Comparison of ENCODE assay signal across 23 cellular contexts in the genomic region with DNA sequence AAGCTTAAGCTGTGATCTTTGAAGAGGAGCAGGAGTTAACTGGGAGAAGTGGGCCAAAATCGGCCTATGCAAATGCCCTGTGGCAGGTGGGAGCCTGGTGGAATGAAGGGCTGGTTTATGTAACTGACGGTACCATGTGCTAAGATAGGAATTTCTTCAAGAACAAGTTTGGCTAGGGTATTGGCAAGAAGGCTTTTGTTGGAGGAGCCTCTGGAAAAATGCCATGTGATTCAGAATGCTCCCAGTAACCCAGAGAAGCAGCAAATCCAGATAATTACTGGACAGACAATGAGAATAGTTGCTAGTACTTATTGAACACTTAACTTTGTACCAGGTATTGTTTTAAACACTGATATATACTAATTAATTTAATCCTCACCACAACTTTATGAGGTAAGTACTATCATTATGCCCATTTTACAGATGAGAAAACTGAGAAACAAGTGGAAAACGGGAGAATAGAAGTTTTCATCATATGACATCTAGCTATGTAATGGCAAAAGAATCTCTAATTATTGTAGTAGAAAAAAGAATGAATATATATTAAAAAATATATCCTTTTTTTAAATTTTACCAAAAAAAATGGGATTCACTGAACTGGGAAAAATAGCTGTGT. TPM values are rescaled to one million over a fixed set of nuclear protein-coding genes. Genes with fewer than 3 reads are reported as not detected.
DNase-seq lines count a peak whose midpoint lies in the region; ATAC-seq, FAIRE-seq and TF ChIP-seq lines count a peak whose summit lies in the region.
"Had no signal": no experiment of that assay in that cellular context is flagged by ENCODE, and none has a peak within 500 bp of the region (broad histone marks: within the 10 kb centered on the region; RNA-seq: fewer than 3 reads in every experiment).

No MANE protein-coding gene starts in this region.

- no peaks in the 10 kb centered on the region for H3K36me3 Mint-ChIP-seq in HFFc6 (ENCODE audit: low read depth)
- H3K36me3 Mint-ChIP-seq in astrocyte (ENCODE audit: low read depth, unreplicated experiment), result peaks cover 4% of the 10 kb centered on the region
- H3K36me3 Mint-ChIP-seq in activated naive CD4-positive, alpha-beta T cell treated with anti-CD3 and anti-CD28 coated beads, Interleukin-2, amount 50 U/mL, for 72 hours, result peaks cover 0 to 6% of the 10 kb centered on the region in 2 donors
- H3K36me3 Mint-ChIP-seq: memory B cell had no signal

- H3K4me3 Mint-ChIP-seq in HFFc6 (no peak overlapping the region), astrocyte (ENCODE audit: unreplicated experiment) (no peak overlapping the region)
- H3K4me3 Mint-ChIP-seq: dendritic cell treated with granulocyte-macrophage colony-stimulating factor and Interleukin-4, amounts not matched to agents 40 ng/mL and 50 ng/mL, for 4 days; memory B cell; WTC11 had no signal

- DNase-seq in HFFc6 (peak; percentile 25), astrocyte (ENCODE audit: low read depth) (peak; percentile 48), fibroblast of pulmonary artery (ENCODE audit: low read depth) (peak; percentile 32), suprapubic skin (ENCODE audit: low spot score in 2 of 2) (no peak), superior temporal gyrus (ENCODE audit: extremely low spot score) (no peak)
- no peak for DNase-seq in activated naive CD4-positive, alpha-beta T cell treated with anti-CD3 and anti-CD28 coated beads, Interleukin-2, amount 50 U/mL, for 72 hours (ENCODE audit: low spot score in 2 of 2)
- DNase-seq: activated gamma-delta T cell; DMS53; GOT3; MM.1S; NCI-H1436; NCI-H524; retina; RPMI8226; stimulated activated CD4-positive, alpha-beta T cell treated with anti-CD3 and anti-CD28 coated beads, Interleukin-4, amount 100 ng/mL, for 24 hours; stimulated activated naive CD8-positive, alpha-beta T cell treated with anti-CD3 and anti-CD28 coated beads, Interleukin-15, Interleukin-2, amounts not matched to agents 100 U/mL and 50 U/mL, for 24 hours had no signal

- H3K27ac Mint-ChIP-seq in HFFc6 (no peak overlapping the region), astrocyte (ENCODE audit: unreplicated experiment) (no peak overlapping the region)
- H3K27ac Mint-ChIP-seq in activated naive CD4-positive, alpha-beta T cell treated with anti-CD3 and anti-CD28 coated beads, Interleukin-2, amount 50 U/mL, for 72 hours, result no peak overlapping the region
- H3K27ac Mint-ChIP-seq: dendritic cell treated with granulocyte-macrophage colony-stimulating factor and Interleukin-4, amounts not matched to agents 40 ng/mL and 50 ng/mL, for 4 days; memory B cell; WTC11 had no signal

- no peak for FAIRE-seq in astrocyte (lab: Jason Lieb, UNC)

- TF ChIP-seq CTCF in HFFc6 (IDR thresholded peaks at IDR 0.05), result no peak
- TF ChIP-seq CTCF in astrocyte (IDR thresholded peaks at IDR 0.05; ENCODE audit: insufficient read depth, low read depth, low read length), result no peak
- no peak for TF ChIP-seq CTCF in fibroblast of pulmonary artery (IDR thresholded peaks at IDR 0.05; ENCODE audit: low read length, missing control alignments)
- no peak for TF ChIP-seq CTCF in suprapubic skin (IDR thresholded peaks at IDR 0.05)

- no peak overlapping the region for H3K9ac ChIP-seq in astrocyte (ENCODE audit: low read length)

- no peak for ATAC-seq in activated naive CD4-positive, alpha-beta T cell treated with anti-CD3 and anti-CD28 coated beads, Interleukin-2, amount 50 U/mL, for 72 hours
- no peak for ATAC-seq in HG03045 (IDR thresholded peaks at IDR 0.05; ENCODE audit: unreplicated experiment)
- ATAC-seq: stimulated activated naive CD8-positive, alpha-beta T cell treated with anti-CD3 and anti-CD28 coated beads, Interleukin-15, Interleukin-2, amounts not matched to agents 100 U/mL and 50 U/mL, for 24 hours; WTC11 had no signal

- H3K36me3 ChIP-seq in astrocyte (ENCODE audit: insufficient read depth, low read length) (no peaks in the 10 kb centered on the region), suprapubic skin (no peaks in the 10 kb centered on the region)
- H3K36me3 ChIP-seq: tibial nerve had no signal

- H3K9me3 ChIP-seq in astrocyte (ENCODE audit: insufficient read depth, low read depth, low read length), result no peaks in the 10 kb centered on the region
- H3K9me3 ChIP-seq in suprapubic skin, result no peaks in the 10 kb centered on the region

- H3K4me1 ChIP-seq in astrocyte (ENCODE audit: insufficient read depth, low read length) (peaks cover 2% of the 10 kb centered on the region), suprapubic skin (peaks cover 16% of the 10 kb centered on the region)

- H3K9me3 Mint-ChIP-seq in HFFc6, result no peaks in the 10 kb centered on the region
- H3K9me3 Mint-ChIP-seq in astrocyte (ENCODE audit: unreplicated experiment), result peaks cover 8% of the 10 kb centered on the region
- peaks cover 0 to 5% of the 10 kb centered on the region in 2 donors for H3K9me3 Mint-ChIP-seq in activated naive CD4-positive, alpha-beta T cell treated with anti-CD3 and anti-CD28 coated beads, Interleukin-2, amount 50 U/mL, for 72 hours
- H3K9me3 Mint-ChIP-seq: dendritic cell treated with granulocyte-macrophage colony-stimulating factor and Interleukin-4, amounts not matched to agents 40 ng/mL and 50 ng/mL, for 4 days; memory B cell had no signal

- H3K4me3 ChIP-seq in astrocyte (ENCODE audit: insufficient read depth, low read depth, low read length), result no peak overlapping the region
- no peak overlapping the region for H3K4me3 ChIP-seq in fibroblast of pulmonary artery (replicated peaks; ENCODE audit: low read depth, low read length)
- no peak overlapping the region for H3K4me3 ChIP-seq in suprapubic skin
- H3K4me3 ChIP-seq: tibial nerve had no signal

- H3K27me3 Mint-ChIP-seq in HFFc6 (ENCODE audit: insufficient read depth) (peaks cover 6% of the 10 kb centered on the region), astrocyte (ENCODE audit: low read depth, unreplicated experiment) (no peaks in the 10 kb centered on the region)
- H3K27me3 Mint-ChIP-seq: dendritic cell treated with granulocyte-macrophage colony-stimulating factor and Interleukin-4, amounts not matched to agents 40 ng/mL and 50 ng/mL, for 4 days; memory B cell had no signal

- no peak for TF ChIP-seq EP300 in suprapubic skin (IDR thresholded peaks at IDR 0.05)

- H3K79me2 ChIP-seq in astrocyte (ENCODE audit: insufficient read depth, low read length), result no peaks in the 10 kb centered on the region

- H2AFZ ChIP-seq in astrocyte (ENCODE audit: low read depth, low read length), result no peak overlapping the region

- H3K27ac ChIP-seq in astrocyte (ENCODE audit: low read depth, low read length) (no peak overlapping the region), suprapubic skin (peak overlapping the region; percentile 82)
- H3K27ac ChIP-seq: HL-60, tibial nerve had no signal

- H3K27me3 ChIP-seq in astrocyte (ENCODE audit: insufficient read depth, low read length) (no peaks in the 10 kb centered on the region), suprapubic skin (no peaks in the 10 kb centered on the region)
- H3K27me3 ChIP-seq: tibial nerve had no signal

- no peak overlapping the region for H3K4me2 ChIP-seq in astrocyte (ENCODE audit: low read length)

- no peak for TF ChIP-seq POLR2A in suprapubic skin (IDR thresholded peaks at IDR 0.05)

- H3K4me1 Mint-ChIP-seq in HFFc6 (ENCODE audit: low read depth) (peaks cover 24% of the 10 kb centered on the region), astrocyte (ENCODE audit: low read depth, unreplicated experiment) (peaks cover 5% of the 10 kb centered on the region)
- H3K4me1 Mint-ChIP-seq: memory B cell had no signal

- 51% methylated on average over 3 of the region's 3 CpGs for WGBS in suprapubic skin

- no peaks in the 10 kb centered on the region for H4K20me1 ChIP-seq in astrocyte (ENCODE audit: insufficient read depth, low read length)

RNA-seq across cellular contexts. Expression of gene FAM124B, which starts 9.1 kb away (rescaled TPM):
- total RNA-seq in HFFc6 (2021; fragmentation: NEBNext Ultra II Directional; extraction: Animal tissue kit (Norgen Biotek cat#: 25700)), result under 1 TPM in 1 of 6 experiments, not detected in 5; 0.10 TPM
- total RNA-seq in astrocyte, result not detected in 2 replicates
- total RNA-seq in suprapubic skin, result 1 to 10 TPM in 2 of 4 donors, under 1 TPM in 2; 0.30 to 5.2 (median 1.1) TPM
- under 1 TPM in 1 of 2 donors, not detected in 1; 0.45 TPM for total RNA-seq in activated naive CD4-positive, alpha-beta T cell treated with anti-CD3 and anti-CD28 coated beads, Interleukin-2, amount 50 U/mL, for 72 hours
- total RNA-seq: osteoblast had no signal

Comparison
In these comparisons a context has a peak if more than half of its experiments do, and no peak if none do; other contexts are left out.
1. DNase-seq: peak in HFFc6 (single experiment), astrocyte (single experiment) and fibroblast of pulmonary artery (single experiment); none in suprapubic skin (0 of 2), activated naive CD4-positive, alpha-beta T cell treated with anti-CD3 and anti-CD28 coated beads, Interleukin-2, amount 50 U/mL, for 72 hours (0 of 2) and superior temporal gyrus (single experiment).